19 cellular contexts compared by ENCODE assay signal in the genomic region with DNA sequence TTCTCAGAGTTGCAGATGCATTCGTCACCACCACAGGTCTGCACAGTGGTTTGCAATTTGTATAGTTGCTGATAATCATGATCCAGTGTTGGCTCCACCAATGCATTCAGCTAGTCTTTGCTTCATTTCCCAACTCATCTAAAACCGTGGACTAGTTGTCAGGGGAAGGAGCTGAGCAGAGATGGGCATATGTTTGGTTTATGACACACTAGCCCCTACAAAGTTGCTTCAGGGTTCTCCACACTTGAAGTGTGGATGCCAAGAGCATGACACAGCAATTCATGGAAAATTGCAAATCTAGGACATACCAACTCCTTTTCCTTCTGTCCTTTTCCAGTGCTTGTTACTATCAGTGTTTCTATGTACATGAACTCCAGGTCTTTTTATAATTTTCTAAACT.
A peak's percentile ranks its signal among the peaks of the same experiment; 100 is the strongest.
DNase-seq lines count a peak whose midpoint lies in the region; FAIRE-seq and TF ChIP-seq lines count a peak whose summit lies in the region.
"Had no signal": no experiment of that assay in that cellular context is flagged by ENCODE, and none has a peak within 500 bp of the region (broad histone marks: within the 10 kb centered on the region; RNA-seq: fewer than 3 reads in every experiment).

No MANE protein-coding gene starts in this region.

- H3K4me3 ChIP-seq in bronchial epithelial cell (ENCODE audit: low read depth, low read length), result no peak overlapping the region

- no peaks in the 10 kb centered on the region for H3K36me3 ChIP-seq in bronchial epithelial cell (ENCODE audit: control insufficient read depth, insufficient read depth, low read length)
- H3K36me3 ChIP-seq: BE2C had no signal

- no peak for TF ChIP-seq CTCF in bronchial epithelial cell (IDR thresholded peaks at IDR 0.05; ENCODE audit: insufficient read depth, low read length, severe bottlenecking)

- no peaks in the 10 kb centered on the region for H3K27me3 ChIP-seq in bronchial epithelial cell (ENCODE audit: control insufficient read depth, insufficient read depth, low read length)

- DNase-seq in H4 (ENCODE audit: low spot score) (peak; percentile 2), T1000 (lab: John Stamatoyannopoulos, UW) (peak; percentile 17), bronchial epithelial cell (ENCODE audit: low read depth) (peak; percentile 20), kidney tubule cell (ENCODE audit: low spot score) (peak; percentile 2), activated gamma-delta T cell treated with Interleukin-2 at 50 U/mL for 16 hours (no peak), NK-92 (lab: John Stamatoyannopoulos, UW; ENCODE audit: unreplicated experiment) (no peak), cerebellum (ENCODE audit: low spot score) (no peak)
- no peak for DNase-seq in activated CD4-positive, CD25-positive, alpha-beta regulatory T cell (lab: John Stamatoyannopoulos, UW)
- DNase-seq: BE2C; CD8-positive, alpha-beta T cell; GOT3; HFFc6; MV-4-11; NCI-H1417 treated with DMSO at 0.1 percent for 48 hours; NCI-H2029; NCI-H510A; NCI-H82; SHP77 had no signal

- FAIRE-seq in bronchial epithelial cell (lab: Jason Lieb, UNC), result no peak
- FAIRE-seq: RCC 7860 had no signal

Comparison
In these comparisons a context has a peak if more than half of its experiments do, and no peak if none do; other contexts are left out.
1. DNase-seq: peak in H4 (single experiment), T1000 (single experiment), bronchial epithelial cell (single experiment) and kidney tubule cell (single experiment); none in activated gamma-delta T cell treated with Interleukin-2 at 50 U/mL for 16 hours (single experiment), NK-92 (single experiment), activated CD4-positive, CD25-positive, alpha-beta regulatory T cell (0 of 4) and cerebellum (single experiment).